20 cellular contexts compared by ENCODE assay signal in the genomic region with DNA sequence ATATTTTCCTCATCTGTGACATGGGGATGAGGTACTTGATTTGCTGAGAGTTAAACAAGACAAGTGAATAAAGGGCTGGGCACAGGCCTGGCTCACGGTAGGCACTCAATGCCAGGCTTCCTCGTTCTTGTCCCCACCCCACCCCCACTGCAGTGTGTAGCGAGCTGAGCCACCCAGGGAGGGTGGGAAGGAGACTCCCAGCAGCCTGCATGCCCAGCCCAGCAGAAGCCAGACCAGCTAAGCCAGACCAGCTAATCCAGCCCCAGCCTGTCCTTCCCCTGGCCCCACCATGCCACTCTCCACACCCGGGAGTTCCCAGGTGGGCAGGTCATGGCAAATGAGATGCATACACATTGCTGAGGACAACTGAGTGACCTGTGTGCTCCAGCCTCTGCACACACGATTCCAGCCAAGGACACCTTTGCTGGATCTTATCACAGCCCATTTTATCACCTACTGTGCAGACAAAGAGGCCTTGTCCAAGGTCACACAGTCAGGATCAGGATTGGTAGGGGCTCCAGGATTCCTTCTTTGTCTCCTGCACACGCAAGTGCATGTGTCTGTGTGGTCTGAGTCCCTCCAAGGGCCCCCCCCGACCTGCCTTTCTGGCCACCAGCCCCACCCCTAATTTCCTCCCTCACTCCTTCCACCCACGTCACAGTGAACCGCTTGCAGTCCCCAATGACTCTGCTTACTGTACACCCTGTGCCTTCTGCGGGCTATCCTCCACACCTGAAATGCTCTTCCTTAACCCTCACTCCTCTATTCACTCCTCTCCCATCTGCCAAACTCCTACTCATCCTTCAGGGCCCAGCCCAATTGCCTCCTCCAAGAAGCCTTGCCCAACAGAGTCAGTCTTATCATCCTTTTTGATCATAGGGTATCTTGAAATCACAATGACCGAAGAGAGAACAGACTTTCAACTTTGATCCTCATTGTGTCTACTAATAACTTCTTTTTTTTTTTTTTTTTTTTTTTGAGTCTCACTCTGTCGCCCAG. TPM values are rescaled to one million over a fixed set of nuclear protein-coding genes. Genes with fewer than 3 reads are reported as not detected.
DNase-seq lines count a peak whose midpoint lies in the region; ATAC-seq, FAIRE-seq and TF ChIP-seq lines count a peak whose summit lies in the region.
"Had no signal": no experiment of that assay in that cellular context is flagged by ENCODE, and none has a peak within 500 bp of the region (broad histone marks: within the 10 kb centered on the region; RNA-seq: fewer than 3 reads in every experiment).

No MANE protein-coding gene starts in this region.

- H3K18ac ChIP-seq in H9 (ENCODE audit: insufficient read length, low read depth, low read length): no peak overlapping the region

- H3K79me1 ChIP-seq in H9 (ENCODE audit: insufficient read depth, low read depth, low read length, poor library complexity, severe bottlenecking): no peaks in the 10 kb centered on the region

- H3K9ac ChIP-seq in H9 (ENCODE audit: extremely low read depth, insufficient read length, low read length): no peak overlapping the region

- H3K4ac ChIP-seq in H9 (ENCODE audit: low read depth, low read length): no peak overlapping the region

- no peak overlapping the region for H3K27ac Mint-ChIP-seq in H9
- H3K27ac Mint-ChIP-seq: activated CD4-positive, alpha-beta T cell treated with anti-CD3 and anti-CD28 coated beads, Interleukin-2, amount 10 ng/mL, durations not matched to agents 7 days and 5 days; HFFc6; stimulated activated memory B cell treated with anti-CD40 and anti-IgM and Interleukin-4, amounts not matched to agents 10 μg/mL and 1 μg/mL and 100 μg/mL, for 72 hours had no signal

- H3T11ph ChIP-seq in H9 (ENCODE audit: low read length): no peak overlapping the region

- DNase-seq in heart right ventricle (no peak), Right ventricle myocardium superior (no peak), right atrium auricular region (ENCODE audit: low spot score) (no peak), pancreas (peak in 2 of 6 donors; percentile 70 to 75), H9 (no peak), LoVo (ENCODE audit: low spot score) (no peak), head of caudate nucleus (no peak), SKM-1 (lab: John Stamatoyannopoulos, UW; ENCODE audit: unreplicated experiment) (no peak)
- DNase-seq: activated CD4-positive, alpha-beta T cell treated with anti-CD3 and anti-CD28 coated beads, Interleukin-2, amount 10 ng/mL, durations not matched to agents 7 days and 5 days; activated T-cell treated with anti-CD3 and anti-CD28 coated beads, Interleukin-2, amount 50 U/mL, for 48 hours; HFFc6; NCI-H1694; NCI-H524; RPMI8226; stimulated activated CD4-positive, alpha-beta T cell treated with anti-CD3 and anti-CD28 coated beads, Interleukin-4, amount 100 ng/mL, for 4 hours had no signal

- H3K23ac ChIP-seq in H9 (ENCODE audit: insufficient read length, low read depth, low read length): no peak overlapping the region

- H3K27me3 ChIP-seq in heart right ventricle (no peaks in the 10 kb centered on the region), right atrium auricular region (no peaks in the 10 kb centered on the region), pancreas (no peaks in the 10 kb centered on the region), H9 (ENCODE audit: insufficient read depth, low read length) (no peaks in the 10 kb centered on the region)
- H3K27me3 ChIP-seq: adrenal gland had no signal

- intact Hi-C loops in heart right ventricle (cut with DNase I) (no loop called here), Right ventricle myocardium superior (cut with DNase I) (no loop called here), pancreas (cut with DNase I) (no loop called here), head of caudate nucleus (cut with DNase I) (no loop called here)

- H3K4me3 Mint-ChIP-seq in H9: no peak overlapping the region
- H3K4me3 Mint-ChIP-seq: activated CD4-positive, alpha-beta T cell treated with anti-CD3 and anti-CD28 coated beads, Interleukin-2, amount 10 ng/mL, durations not matched to agents 7 days and 5 days; HFFc6; stimulated activated memory B cell treated with anti-CD40 and anti-IgM and Interleukin-4, amounts not matched to agents 10 μg/mL and 1 μg/mL and 100 μg/mL, for 72 hours had no signal

- no peak overlapping the region for H2BK20ac ChIP-seq in H9 (ENCODE audit: low read depth, low read length, poor library complexity, severe bottlenecking)

- no peaks in the 10 kb centered on the region for H3K79me2 ChIP-seq in H9 (ENCODE audit: insufficient read depth, low read length)

- H3K36me3 ChIP-seq in heart right ventricle (no peaks in the 10 kb centered on the region), right atrium auricular region (no peaks in the 10 kb centered on the region), pancreas (no peaks in the 10 kb centered on the region)
- H3K36me3 ChIP-seq: adrenal gland had no signal

- no peaks in the 10 kb centered on the region for H3K36me3 Mint-ChIP-seq in H9 (ENCODE audit: insufficient read depth in 1 of 3, low read depth in 3 of 3)
- H3K36me3 Mint-ChIP-seq: stimulated activated memory B cell treated with anti-CD40 and anti-IgM and Interleukin-4, amounts not matched to agents 10 μg/mL and 1 μg/mL and 100 μg/mL, for 72 hours had no signal

- peaks cover 6 to 8% of the 10 kb centered on the region in 2 experiments for H3K9me3 Mint-ChIP-seq in H9
- H3K9me3 Mint-ChIP-seq: activated CD4-positive, alpha-beta T cell treated with anti-CD3 and anti-CD28 coated beads, Interleukin-2, amount 10 ng/mL, durations not matched to agents 7 days and 5 days had no signal

- H2AK5ac ChIP-seq in H9 (ENCODE audit: insufficient read length, low read length): no peak overlapping the region

- TF ChIP-seq CTCF in heart right ventricle (IDR thresholded peaks at IDR 0.05): no peak
- TF ChIP-seq CTCF in right atrium auricular region (IDR thresholded peaks at IDR 0.05): no peak
- no peak for TF ChIP-seq CTCF in pancreas (IDR thresholded peaks at IDR 0.05)
- no peak for TF ChIP-seq CTCF in H9 (conservative IDR thresholded peaks at IDR 0.05)

- H3K14ac ChIP-seq in H9 (ENCODE audit: insufficient read depth, low read length): no peak overlapping the region

- ATAC-seq in heart right ventricle (no peak), Right ventricle myocardium superior (ENCODE audit: poor library complexity) (no peak), pancreas (peak; percentile 47 to 89 (median 79))
- ATAC-seq: right cardiac atrium; stimulated activated memory B cell treated with anti-CD40 and anti-IgM and Interleukin-4, amounts not matched to agents 10 μg/mL and 1 μg/mL and 100 μg/mL, for 72 hours had no signal

- 51 to 66% methylated on average over 12 of the region's 12 CpGs for WGBS in heart right ventricle, 2 donors
- 38 to 45% methylated on average over 12 of the region's 12 CpGs for WGBS in pancreas, 2 donors
- no CpG with 5 or more reads among the region's 12 CpGs for WGBS in H9 (ENCODE audit: extremely low coverage, insufficient read length, low lambda C conversion rate)

- no peaks in the 10 kb centered on the region for H3K4me1 Mint-ChIP-seq in H9
- H3K4me1 Mint-ChIP-seq: activated CD4-positive, alpha-beta T cell treated with anti-CD3 and anti-CD28 coated beads, Interleukin-2, amount 10 ng/mL, durations not matched to agents 7 days and 5 days had no signal

- peaks cover 39% of the 10 kb centered on the region for H3K27me3 Mint-ChIP-seq in H9 (ENCODE audit: low read depth)
- H3K27me3 Mint-ChIP-seq: activated CD4-positive, alpha-beta T cell treated with anti-CD3 and anti-CD28 coated beads, Interleukin-2, amount 10 ng/mL, durations not matched to agents 7 days and 5 days; stimulated activated memory B cell treated with anti-CD40 and anti-IgM and Interleukin-4, amounts not matched to agents 10 μg/mL and 1 μg/mL and 100 μg/mL, for 72 hours had no signal

- no peak overlapping the region for H4K91ac ChIP-seq in H9 (ENCODE audit: insufficient read length, low read depth, low read length)

- FAIRE-seq in pancreas (lab: Jason Lieb, UNC): no peak
- FAIRE-seq: D721Med had no signal

- H3K9me3 ChIP-seq in heart right ventricle (peaks cover 0 to 9% (median 0%) of the 10 kb centered on the region in 11 donors), right atrium auricular region (peaks cover 0 to 6% of the 10 kb centered on the region in 2 donors), pancreas (no peaks in the 10 kb centered on the region), H9 (ENCODE audit: control insufficient read depth, low read depth, low read length) (no peaks in the 10 kb centered on the region)
- H3K9me3 ChIP-seq: adrenal gland had no signal

- H3K27ac ChIP-seq in heart right ventricle (peak overlapping the region in 8 of 10 donors; percentile 10 to 63 (median 40)), right atrium auricular region (peak overlapping the region; percentile 49 to 64), pancreas (peak overlapping the region in 3 of 4 donors; percentile 28 to 75 (median 60)), H9 (ENCODE audit: insufficient read length, low read depth, low read length) (no peak overlapping the region)
- H3K27ac ChIP-seq: adrenal gland, HL-60 had no signal

- no peak overlapping the region for H2AFZ ChIP-seq in H9 (ENCODE audit: low read length)

- no peak overlapping the region for H2BK15ac ChIP-seq in H9 (ENCODE audit: low read depth, low read length)

- H2BK5ac ChIP-seq in H9 (ENCODE audit: insufficient read length, low read length): no peak overlapping the region

- H3K4me1 ChIP-seq in heart right ventricle (peaks cover 15 to 66% (median 35%) of the 10 kb centered on the region in 9 donors), right atrium auricular region (peaks cover 0 to 67% of the 10 kb centered on the region in 2 donors), pancreas (peaks cover 0 to 5% (median 4%) of the 10 kb centered on the region in 3 donors), H9 (ENCODE audit: insufficient read depth, low read length) (no peaks in the 10 kb centered on the region)

- H3K56ac ChIP-seq in H9 (ENCODE audit: insufficient read length, low read depth, low read length): no peak overlapping the region

- no peak overlapping the region for H3K4me2 ChIP-seq in H9 (ENCODE audit: insufficient read depth, insufficient read length, low read length)

- H3K23me2 ChIP-seq in H9 (ENCODE audit: insufficient read length, low read depth, low read length, poor library complexity, severe bottlenecking): no peaks in the 10 kb centered on the region

- no peak overlapping the region for H3K4me3 ChIP-seq in heart right ventricle
- no peak overlapping the region for H3K4me3 ChIP-seq in right atrium auricular region
- H3K4me3 ChIP-seq in pancreas: no peak overlapping the region
- H3K4me3 ChIP-seq: adrenal gland had no signal

- H4K20me1 ChIP-seq in H9 (ENCODE audit: control insufficient read depth, insufficient read depth, insufficient read length): peaks cover 2% of the 10 kb centered on the region

- no peak overlapping the region for H4K8ac ChIP-seq in H9 (replicated peaks; ENCODE audit: insufficient read length, low read depth, low read length)

- no peak overlapping the region for H2BK120ac ChIP-seq in H9 (ENCODE audit: low read depth, low read length, poor library complexity, severe bottlenecking)

- H4K5ac ChIP-seq in H9 (ENCODE audit: insufficient read length, low read depth, low read length): no peak overlapping the region

- no peak overlapping the region for H2BK12ac ChIP-seq in H9 (ENCODE audit: insufficient read length, low read depth, low read length)

RNA-seq across cellular contexts. Expression of a gene that starts 26.6 kb away (rescaled TPM):
- 100 to 1,000 TPM in 7 of 10 donors, 10 to 100 TPM in 3; 55.7 to 215 (median 143) TPM for total RNA-seq in heart right ventricle
- 10 to 100 TPM; 33.3 to 98.6 TPM for polyA plus RNA-seq in heart right ventricle
- 122 TPM for total RNA-seq in Right ventricle myocardium superior
- 100 to 1,000 TPM; 804 to 819 TPM for total RNA-seq in right atrium auricular region
- total RNA-seq in pancreas: 100 to 1,000 TPM in 1 of 6 donors, 10 to 100 TPM in 5; 18.6 to 198 (median 55.5) TPM
- 10 to 100 TPM; 46.3 to 75.1 TPM for polyA plus RNA-seq in pancreas
- total RNA-seq in H9 (2021): 10.9 and 11.3 TPM in 2 replicates

Comparison
In these comparisons a context has a peak if more than half of its experiments do, and no peak if none do; other contexts are left out.
1. ATAC-seq: peak in pancreas (4 of 4); none in heart right ventricle (0 of 8) and Right ventricle myocardium superior (single experiment).